In the genomic region with DNA sequence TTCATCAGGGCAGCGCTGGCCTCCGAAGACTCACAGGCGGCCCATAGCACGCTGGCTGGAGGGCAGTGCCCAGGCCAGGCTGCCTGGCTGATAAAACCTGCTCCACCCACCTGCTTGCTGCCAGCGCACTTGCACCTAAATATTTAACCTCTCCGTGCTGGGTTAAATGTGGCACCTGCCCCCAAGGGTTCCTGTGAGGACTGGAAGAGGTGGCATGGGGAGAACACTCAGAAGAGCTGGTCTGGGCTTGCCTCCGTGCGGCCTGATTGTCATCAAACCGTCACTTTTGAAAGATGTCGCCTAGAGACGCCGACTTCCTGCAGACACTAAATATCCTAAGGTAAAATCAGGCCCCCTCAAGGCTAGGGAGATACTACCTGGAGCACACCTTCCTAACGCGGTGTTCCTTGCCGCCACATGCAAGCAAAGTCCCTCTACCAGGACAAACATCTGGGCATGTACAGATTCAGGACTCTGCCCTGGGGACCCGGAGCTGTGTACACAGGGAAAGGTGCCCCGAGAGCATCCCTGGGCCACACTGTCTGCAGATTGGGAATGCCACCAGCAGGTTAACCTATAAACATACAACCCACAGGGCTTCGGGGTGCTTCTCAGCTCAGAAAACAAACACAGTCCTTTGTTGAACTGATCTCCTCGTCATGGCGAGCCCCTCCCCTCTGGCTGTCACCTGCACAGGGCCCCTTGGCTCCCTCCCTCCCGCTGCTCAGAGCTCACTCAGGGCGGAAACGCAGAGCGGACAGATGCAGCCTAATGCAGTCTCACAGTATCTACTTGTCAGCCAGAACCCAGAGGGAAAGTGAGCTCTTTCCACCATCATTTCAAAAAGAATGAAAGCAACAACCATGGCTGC, we compare ENCODE assay signal across 1 cellular context.
A peak's percentile ranks its signal among the peaks of the same experiment; 100 is the strongest.
TF ChIP-seq lines count a peak whose summit lies in the region.

No MANE protein-coding gene starts in this region.

TF ChIP-seq in HepG2, 621 proteins besides CTCF, POLR2A, EP300 and RAD21 (continued from another document and continues in another):
- TF ChIP-seq, protein P1, sequence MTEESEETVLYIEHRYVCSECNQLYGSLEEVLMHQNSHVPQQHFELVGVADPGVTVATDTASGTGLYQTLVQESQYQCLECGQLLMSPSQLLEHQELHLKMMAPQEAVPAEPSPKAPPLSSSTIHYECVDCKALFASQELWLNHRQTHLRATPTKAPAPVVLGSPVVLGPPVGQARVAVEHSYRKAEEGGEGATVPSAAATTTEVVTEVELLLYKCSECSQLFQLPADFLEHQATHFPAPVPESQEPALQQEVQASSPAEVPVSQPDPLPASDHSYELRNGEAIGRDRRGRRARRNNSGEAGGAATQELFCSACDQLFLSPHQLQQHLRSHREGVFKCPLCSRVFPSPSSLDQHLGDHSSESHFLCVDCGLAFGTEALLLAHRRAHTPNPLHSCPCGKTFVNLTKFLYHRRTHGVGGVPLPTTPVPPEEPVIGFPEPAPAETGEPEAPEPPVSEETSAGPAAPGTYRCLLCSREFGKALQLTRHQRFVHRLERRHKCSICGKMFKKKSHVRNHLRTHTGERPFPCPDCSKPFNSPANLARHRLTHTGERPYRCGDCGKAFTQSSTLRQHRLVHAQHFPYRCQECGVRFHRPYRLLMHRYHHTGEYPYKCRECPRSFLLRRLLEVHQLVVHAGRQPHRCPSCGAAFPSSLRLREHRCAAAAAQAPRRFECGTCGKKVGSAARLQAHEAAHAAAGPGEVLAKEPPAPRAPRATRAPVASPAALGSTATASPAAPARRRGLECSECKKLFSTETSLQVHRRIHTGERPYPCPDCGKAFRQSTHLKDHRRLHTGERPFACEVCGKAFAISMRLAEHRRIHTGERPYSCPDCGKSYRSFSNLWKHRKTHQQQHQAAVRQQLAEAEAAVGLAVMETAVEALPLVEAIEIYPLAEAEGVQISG (CRISPR knock-in tag; IDR thresholded peaks at IDR 0.05) = no peak
- TF ChIP-seq ZIK1 (CRISPR knock-in tag; IDR thresholded peaks at IDR 0.05; ENCODE audit: borderline replicate concordance, low read depth) (no peak), TGIF2 (CRISPR knock-in tag; IDR thresholded peaks at IDR 0.05) (no peak), SOX13 (IDR thresholded peaks at IDR 0.05) (no peak), SOX13 (CRISPR knock-in tag; conservative IDR thresholded peaks at IDR 0.05 in 1 of 2, IDR thresholded peaks at IDR 0.05 in 1 of 2) (peak in 1 of 2 experiments; percentile 17; a peak in 1 of 4 replicates), MXD4 (CRISPR knock-in tag; IDR thresholded peaks at IDR 0.05) (no peak), ZBED4 (CRISPR knock-in tag; IDR thresholded peaks at IDR 0.05; ENCODE audit: borderline replicate concordance) (no peak), ZFP36 (IDR thresholded peaks at IDR 0.05; ENCODE audit: borderline replicate concordance, low read depth, low read length, partially characterized antibody) (no peak), KLF13 (CRISPR knock-in tag; IDR thresholded peaks at IDR 0.05) (no peak), HNF4A (CRISPR knock-in tag; IDR thresholded peaks at IDR 0.05) (peak; percentile 39; the same call in 1 of the 2 replicates), RARA (CRISPR knock-in tag; IDR thresholded peaks at IDR 0.05) (0 out of 2 replicates have a peak, but pooled peaks have one; percentile 8), ZFY (CRISPR knock-in tag; IDR thresholded peaks at IDR 0.05) (no peak), NR2F6 (IDR thresholded peaks at IDR 0.05) (no peak), NR2F6 (CRISPR knock-in tag; IDR thresholded peaks at IDR 0.05) (no peak), CHD2 (IDR thresholded peaks at IDR 0.05; ENCODE audit: low read depth, low read length) (no peak), ZNF331 (CRISPR knock-in tag; IDR thresholded peaks at IDR 0.05) (0 out of 2 replicates have a peak, but pooled peaks have one; percentile 10), ARNTL (CRISPR knock-in tag; IDR thresholded peaks at IDR 0.05) (no peak), ZBTB4 (CRISPR knock-in tag; IDR thresholded peaks at IDR 0.05; ENCODE audit: borderline replicate concordance) (peak; percentile 20; the same call in 1 of the 2 replicates), SALL1 (CRISPR knock-in tag; IDR thresholded peaks at IDR 0.05) (peak; percentile 27; the same call in 1 of the 2 replicates), MAZ (IDR thresholded peaks at IDR 0.05; ENCODE audit: borderline replicate concordance, low read depth, low read length) (no peak), MAZ (CRISPR knock-in tag; IDR thresholded peaks at IDR 0.05; ENCODE audit: low read depth) (0 out of 2 replicates have a peak, but pooled peaks have one; percentile 23), CEBPZ (IDR thresholded peaks at IDR 0.05; ENCODE audit: low read length) (no peak), ZNF775 (CRISPR knock-in tag; IDR thresholded peaks at IDR 0.05; ENCODE audit: borderline replicate concordance) (no peak), TRIM24 (CRISPR knock-in tag; IDR thresholded peaks at IDR 0.05) (no peak), MATR3 (CRISPR knock-in tag; IDR thresholded peaks at IDR 0.05) (no peak), SP5 (CRISPR knock-in tag; IDR thresholded peaks at IDR 0.05; ENCODE audit: borderline replicate concordance, low read depth) (no peak), PAWR (CRISPR knock-in tag; IDR thresholded peaks at IDR 0.05; ENCODE audit: borderline replicate concordance) (no peak)
- TF ChIP-seq, protein P2, sequence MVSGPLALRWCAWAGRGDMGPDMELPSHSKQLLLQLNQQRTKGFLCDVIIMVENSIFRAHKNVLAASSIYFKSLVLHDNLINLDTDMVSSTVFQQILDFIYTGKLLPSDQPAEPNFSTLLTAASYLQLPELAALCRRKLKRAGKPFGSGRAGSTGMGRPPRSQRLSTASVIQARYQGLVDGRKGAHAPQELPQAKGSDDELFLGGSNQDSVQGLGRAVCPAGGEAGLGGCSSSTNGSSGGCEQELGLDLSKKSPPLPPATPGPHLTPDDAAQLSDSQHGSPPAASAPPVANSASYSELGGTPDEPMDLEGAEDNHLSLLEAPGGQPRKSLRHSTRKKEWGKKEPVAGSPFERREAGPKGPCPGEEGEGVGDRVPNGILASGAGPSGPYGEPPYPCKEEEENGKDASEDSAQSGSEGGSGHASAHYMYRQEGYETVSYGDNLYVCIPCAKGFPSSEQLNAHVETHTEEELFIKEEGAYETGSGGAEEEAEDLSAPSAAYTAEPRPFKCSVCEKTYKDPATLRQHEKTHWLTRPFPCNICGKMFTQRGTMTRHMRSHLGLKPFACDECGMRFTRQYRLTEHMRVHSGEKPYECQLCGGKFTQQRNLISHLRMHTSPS (CRISPR knock-in tag; IDR thresholded peaks at IDR 0.05; ENCODE audit: low read depth) = peak; percentile 65; the same call in 1 of the 2 replicates
- TF ChIP-seq, protein P3, sequence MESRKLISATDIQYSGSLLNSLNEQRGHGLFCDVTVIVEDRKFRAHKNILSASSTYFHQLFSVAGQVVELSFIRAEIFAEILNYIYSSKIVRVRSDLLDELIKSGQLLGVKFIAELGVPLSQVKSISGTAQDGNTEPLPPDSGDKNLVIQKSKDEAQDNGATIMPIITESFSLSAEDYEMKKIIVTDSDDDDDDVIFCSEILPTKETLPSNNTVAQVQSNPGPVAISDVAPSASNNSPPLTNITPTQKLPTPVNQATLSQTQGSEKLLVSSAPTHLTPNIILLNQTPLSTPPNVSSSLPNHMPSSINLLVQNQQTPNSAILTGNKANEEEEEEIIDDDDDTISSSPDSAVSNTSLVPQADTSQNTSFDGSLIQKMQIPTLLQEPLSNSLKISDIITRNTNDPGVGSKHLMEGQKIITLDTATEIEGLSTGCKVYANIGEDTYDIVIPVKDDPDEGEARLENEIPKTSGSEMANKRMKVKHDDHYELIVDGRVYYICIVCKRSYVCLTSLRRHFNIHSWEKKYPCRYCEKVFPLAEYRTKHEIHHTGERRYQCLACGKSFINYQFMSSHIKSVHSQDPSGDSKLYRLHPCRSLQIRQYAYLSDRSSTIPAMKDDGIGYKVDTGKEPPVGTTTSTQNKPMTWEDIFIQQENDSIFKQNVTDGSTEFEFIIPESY (CRISPR knock-in tag; IDR thresholded peaks at IDR 0.05) = peak; percentile 57; the same call in 1 of the 2 replicates
- TF ChIP-seq, protein P4, sequence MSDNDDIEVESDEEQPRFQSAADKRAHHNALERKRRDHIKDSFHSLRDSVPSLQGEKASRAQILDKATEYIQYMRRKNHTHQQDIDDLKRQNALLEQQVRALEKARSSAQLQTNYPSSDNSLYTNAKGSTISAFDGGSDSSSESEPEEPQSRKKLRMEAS (IDR thresholded peaks at IDR 0.05) = peak; percentile 57
- TF ChIP-seq, protein P5, sequence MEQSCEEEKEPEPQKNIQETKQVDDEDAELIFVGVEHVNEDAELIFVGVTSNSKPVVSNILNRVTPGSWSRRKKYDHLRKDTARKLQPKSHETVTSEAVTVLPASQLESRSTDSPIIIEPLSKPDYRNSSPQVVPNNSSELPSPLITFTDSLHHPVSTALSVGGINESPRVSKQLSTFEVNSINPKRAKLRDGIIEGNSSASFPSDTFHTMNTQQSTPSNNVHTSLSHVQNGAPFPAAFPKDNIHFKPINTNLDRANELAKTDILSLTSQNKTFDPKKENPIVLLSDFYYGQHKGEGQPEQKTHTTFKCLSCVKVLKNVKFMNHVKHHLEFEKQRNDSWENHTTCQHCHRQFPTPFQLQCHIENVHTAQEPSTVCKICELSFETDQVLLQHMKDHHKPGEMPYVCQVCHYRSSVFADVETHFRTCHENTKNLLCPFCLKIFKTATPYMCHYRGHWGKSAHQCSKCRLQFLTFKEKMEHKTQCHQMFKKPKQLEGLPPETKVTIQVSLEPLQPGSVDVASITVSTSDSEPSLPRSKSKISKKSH (CRISPR knock-in tag; IDR thresholded peaks at IDR 0.05; ENCODE audit: borderline replicate concordance) = 0 out of 2 replicates have a peak, but pooled peaks have one; percentile 51
